ENCODE assay signal across 9 cellular contexts in genomic region chr16:11572301-11572995, GRCh38. TPM values are rescaled to one million over a fixed set of nuclear protein-coding genes. Genes with fewer than 3 reads are reported as not detected.
A peak's percentile ranks its signal among the peaks of the same experiment; 100 is the strongest.
DNase-seq lines count a peak whose midpoint lies in the region; ATAC-seq and TF ChIP-seq lines count a peak whose summit lies in the region.
"Had no signal": no experiment of that assay in that cellular context is flagged by ENCODE, and none has a peak within 500 bp of the region (broad histone marks: within the 10 kb centered on the region; RNA-seq: fewer than 3 reads in every experiment).

No MANE protein-coding gene starts in this region.

- no peaks in the 10 kb centered on the region for H3K9me3 ChIP-seq in CD8-positive, alpha-beta memory T cell (ENCODE audit: low read length)
- no peaks in the 10 kb centered on the region for H3K9me3 ChIP-seq in PC-9 (ENCODE audit: insufficient read depth, low read depth)
- H3K9me3 ChIP-seq: sigmoid colon had no signal

- no peak overlapping the region for H2AFZ ChIP-seq in PC-9

- peak overlapping the region; percentile 87 to 99 (median 98) for H3K27ac Mint-ChIP-seq in CD8-positive, alpha-beta memory T cell
- peak overlapping the region; percentile 70 to 93 for H3K27ac Mint-ChIP-seq in activated naive CD4-positive, alpha-beta T cell treated with anti-CD3 and anti-CD28 coated beads, Interleukin-2, amount 50 U/mL, for 72 hours
- peak overlapping the region; percentile 59 for H3K27ac Mint-ChIP-seq in neural crest cell (ENCODE audit: unreplicated experiment)

- intact Hi-C loops in PC-9 (cut with micrococcal nuclease; ENCODE audit: unreplicated experiment) = no loop called here

- TF ChIP-seq CTCF in neural crest cell (conservative IDR thresholded peaks at IDR 0.05) = no peak
- no peak for TF ChIP-seq CTCF in PC-9 (conservative IDR thresholded peaks at IDR 0.05)

- CTCF ChIA-PET in CD8-positive, alpha-beta memory T cell (lab: Charles Lee) = interaction anchor here (1.8 kb wide), 1 partner anchor 13 kb away, joined by 5 read pairs; no protein-coding TSS in a partner anchor
- CTCF ChIA-PET in PC-9 (lab: Charles Lee) = interaction anchor here (0.6 kb wide), 1 partner anchor 151 kb away, joined by 4 read pairs; no protein-coding TSS in a partner anchor

- peaks cover 100% of the 10 kb centered on the region for H3K79me2 ChIP-seq in PC-9 (ENCODE audit: low read depth)

- H3K36me3 ChIP-seq in CD8-positive, alpha-beta memory T cell (ENCODE audit: insufficient read depth, low read length) = peaks cover 17% of the 10 kb centered on the region
- no peaks in the 10 kb centered on the region for H3K36me3 ChIP-seq in PC-9 (ENCODE audit: low read depth)
- H3K36me3 ChIP-seq: sigmoid colon had no signal

- no peaks in the 10 kb centered on the region for H3K27me3 ChIP-seq in CD8-positive, alpha-beta memory T cell (ENCODE audit: insufficient read depth, low read length, poor library complexity, severe bottlenecking)
- no peaks in the 10 kb centered on the region for H3K27me3 ChIP-seq in PC-9 (ENCODE audit: insufficient read depth, low read depth)
- H3K27me3 ChIP-seq: sigmoid colon had no signal

- H3F3A ChIP-seq in PC-9 (ENCODE audit: insufficient read depth, low read depth) = peaks cover 4% of the 10 kb centered on the region; the same call in 1 of the 2 replicates

- ATAC-seq in activated naive CD4-positive, alpha-beta T cell treated with anti-CD3 and anti-CD28 coated beads, Interleukin-2, amount 50 U/mL, for 72 hours = peak; percentile 47 to 63
- ATAC-seq in GM21447 (IDR thresholded peaks at IDR 0.05; ENCODE audit: unreplicated experiment) = no peak
- no peak for ATAC-seq in GM21381 (IDR thresholded peaks at IDR 0.05; ENCODE audit: unreplicated experiment)

- no TSS peak for BruUV-seq in PC-9 (replicated peaks; lab: Mats Ljungman, UMichigan)

- POLR2A ChIA-PET in CD8-positive, alpha-beta memory T cell (lab: Charles Lee) = no interaction called here
- POLR2A ChIA-PET in PC-9 (lab: Charles Lee; ENCODE audit: unreplicated experiment) = no interaction called here

- no peak overlapping the region for H3K4me2 ChIP-seq in PC-9

- peaks cover 63 to 90% (median 81%) of the 10 kb centered on the region in 3 donors for H3K4me1 Mint-ChIP-seq in CD8-positive, alpha-beta memory T cell
- H3K4me1 Mint-ChIP-seq in neural crest cell = peaks cover 5% of the 10 kb centered on the region

- peak overlapping the region; percentile 38 for H3K27ac ChIP-seq in CD8-positive, alpha-beta memory T cell (ENCODE audit: low read depth, low read length)
- H3K27ac ChIP-seq in PC-9 = no peak overlapping the region

- peaks cover 88% of the 10 kb centered on the region for H4K20me1 ChIP-seq in PC-9 (ENCODE audit: insufficient read depth)

- peaks cover 79% of the 10 kb centered on the region for H3K4me1 ChIP-seq in CD8-positive, alpha-beta memory T cell (ENCODE audit: insufficient read depth, low read length)
- H3K4me1 ChIP-seq in PC-9 (replicated peaks; ENCODE audit: insufficient read depth) = 0 out of 2 replicates have a peak, but pooled peaks cover 9% of the 10 kb centered on the region

- H3K9me2 ChIP-seq in PC-9 (ENCODE audit: insufficient read depth) = no peaks in the 10 kb centered on the region

- H3K36me3 Mint-ChIP-seq in CD8-positive, alpha-beta memory T cell = peaks cover 9 to 57% (median 22%) of the 10 kb centered on the region in 3 donors
- peaks cover 0 to 28% of the 10 kb centered on the region in 2 donors for H3K36me3 Mint-ChIP-seq in activated naive CD4-positive, alpha-beta T cell treated with anti-CD3 and anti-CD28 coated beads, Interleukin-2, amount 50 U/mL, for 72 hours
- H3K36me3 Mint-ChIP-seq in neural crest cell (ENCODE audit: low read depth) = peaks cover 7% of the 10 kb centered on the region

- no peak overlapping the region for H3K4me3 ChIP-seq in CD8-positive, alpha-beta memory T cell (ENCODE audit: low read length)
- no peak overlapping the region for H3K4me3 ChIP-seq in PC-9
- H3K4me3 ChIP-seq: sigmoid colon had no signal

- H3K9me3 Mint-ChIP-seq in CD8-positive, alpha-beta memory T cell = no peaks in the 10 kb centered on the region
- no peaks in the 10 kb centered on the region for H3K9me3 Mint-ChIP-seq in activated naive CD4-positive, alpha-beta T cell treated with anti-CD3 and anti-CD28 coated beads, Interleukin-2, amount 50 U/mL, for 72 hours
- no peaks in the 10 kb centered on the region for H3K9me3 Mint-ChIP-seq in neural crest cell

- peak overlapping the region; percentile 37 to 77 (median 73) for H3K4me3 Mint-ChIP-seq in CD8-positive, alpha-beta memory T cell
- H3K4me3 Mint-ChIP-seq in neural crest cell = no peak overlapping the region

- H3K27me3 Mint-ChIP-seq in CD8-positive, alpha-beta memory T cell = peaks cover 0 to 7% of the 10 kb centered on the region in 2 donors
- no peaks in the 10 kb centered on the region for H3K27me3 Mint-ChIP-seq in neural crest cell (ENCODE audit: low read depth)

- DNase-seq in CD8-positive, alpha-beta memory T cell = peak; percentile 62 to 93 (median 85)
- DNase-seq in T follicular helper cell (ENCODE audit: low read depth) (peak; percentile 64), neural crest cell (ENCODE audit: low read depth, low spot score) (no peak), PC-9 (no peak), GF-D8 (lab: John Stamatoyannopoulos, UW) (no peak)
- DNase-seq in activated naive CD4-positive, alpha-beta T cell treated with anti-CD3 and anti-CD28 coated beads, Interleukin-2, amount 50 U/mL, for 72 hours (ENCODE audit: low spot score in 2 of 2) = no peak
- DNase-seq: sigmoid colon had no signal

RNA-seq across cellular contexts. Expression of gene LITAF, which starts 14.3 kb away (rescaled TPM):
- total RNA-seq in CD8-positive, alpha-beta memory T cell = 100 to 1,000 TPM; 199 to 201 TPM
- 629 TPM for polyA plus RNA-seq in CD8-positive, alpha-beta memory T cell
- total RNA-seq in activated naive CD4-positive, alpha-beta T cell treated with anti-CD3 and anti-CD28 coated beads, Interleukin-2, amount 50 U/mL, for 72 hours = 100 to 1,000 TPM in 1 of 2 donors, 10 to 100 TPM in 1; 91.0 to 112 TPM
- total RNA-seq in neural crest cell (62.9 and 69.7 TPM in 2 replicates), PC-9 (2021) (232 and 244 TPM in 2 replicates)

Comparison
In these comparisons a context has a peak if more than half of its experiments do, and no peak if none do; other contexts are left out.
1. DNase-seq: peak in CD8-positive, alpha-beta memory T cell (5 of 5) and T follicular helper cell (single experiment); none in activated naive CD4-positive, alpha-beta T cell treated with anti-CD3 and anti-CD28 coated beads, Interleukin-2, amount 50 U/mL, for 72 hours (0 of 2), neural crest cell (single experiment), PC-9 (0 of 2) and GF-D8 (single experiment).
2. ATAC-seq: peak in activated naive CD4-positive, alpha-beta T cell treated with anti-CD3 and anti-CD28 coated beads, Interleukin-2, amount 50 U/mL, for 72 hours (2 of 2); none in GM21447 (single experiment) and GM21381 (single experiment).
3. Peak in every context shown above with its lines, with median percentiles within 50 percentile points of each other: H3K27ac Mint-ChIP-seq.